ENCODE assay signal across 8 cellular contexts in genomic region chr12:42469355-42470006, GRCh38.
DNase-seq lines count a peak whose midpoint lies in the region; ATAC-seq lines count a peak whose summit lies in the region.

No MANE protein-coding gene starts in this region.

- H3K4me3 ChIP-seq in mononuclear cell (ENCODE audit: low read length) (peak overlapping the region; percentile 44), HAP-1 (no peak overlapping the region)

- in situ Hi-C loops in HAP-1 (cut with MboI; ENCODE audit: low sequenced_read_pairs) = no loop called here

- ATAC-seq in left ventricle myocardium superior = peak; percentile 7
- peak; percentile 97 for ATAC-seq in HG02840 (IDR thresholded peaks at IDR 0.05; ENCODE audit: low FRiP score, unreplicated experiment)

- H3K9me3 ChIP-seq in mononuclear cell (ENCODE audit: low read depth, low read length) = no peaks in the 10 kb centered on the region
- no peaks in the 10 kb centered on the region for H3K9me3 ChIP-seq in HAP-1

- H3K36me3 ChIP-seq in HAP-1 (replicated peaks) = peaks cover 58% of the 10 kb centered on the region

- no peak for DNase-seq in left ventricle myocardium superior
- DNase-seq in cardiac septum (ENCODE audit: low spot score) = no peak
- peak; percentile 88 for DNase-seq in NOMO-1 treated with dmso at 0.1 percent for 144 hours (lab: John Stamatoyannopoulos, UW; ENCODE audit: unreplicated experiment)
- no peak for DNase-seq in activated CD8-positive, alpha-beta memory T cell treated with anti-CD3 and anti-CD28 coated beads, Interleukin-2, amount 50 U/mL, for 48 hours
- DNase-seq in H4 (ENCODE audit: low spot score) = no peak
- no peak for DNase-seq in HAP-1 (ENCODE audit: low spot score in 2 of 2)

- no peaks in the 10 kb centered on the region for H3K27me3 ChIP-seq in mononuclear cell (ENCODE audit: insufficient read depth, low read length)
- no peaks in the 10 kb centered on the region for H3K27me3 ChIP-seq in HAP-1 (ENCODE audit: low read depth)

- H3K4me1 ChIP-seq in mononuclear cell (ENCODE audit: insufficient read depth, low read length) (peaks cover 32% of the 10 kb centered on the region), HAP-1 (peaks cover 21% of the 10 kb centered on the region)

- intact Hi-C loops in left ventricle myocardium superior (cut with micrococcal nuclease) (no loop called here), cardiac septum (cut with DNase I) (no loop called here)
